29 cellular contexts compared by ENCODE assay signal in genomic region chr12:8064131-8064530, GRCh38. TPM values are rescaled to one million over a fixed set of nuclear protein-coding genes. Genes with fewer than 3 reads are reported as not detected.
DNase-seq lines count a peak whose midpoint lies in the region; ATAC-seq and TF ChIP-seq lines count a peak whose summit lies in the region.
"Had no signal": no experiment of that assay in that cellular context is flagged by ENCODE, and none has a peak within 500 bp of the region (broad histone marks: within the 10 kb centered on the region; RNA-seq: fewer than 3 reads in every experiment).

No MANE protein-coding gene starts in this region.

- intact Hi-C loops in heart right ventricle (cut with DNase I) = no loop called here
- intact Hi-C loops in cardiac septum (cut with DNase I) = no loop called here
- intact Hi-C loops in natural killer cell (cut with micrococcal nuclease) = no loop called here
- intact Hi-C loops in upper lobe of right lung (cut with DNase I) = no loop called here

- no peak overlapping the region for H3K9ac ChIP-seq in SK-N-SH

- POLR2A ChIA-PET in SK-N-SH (lab: Yijun Ruan, JAX) = no interaction called here
- POLR2A ChIA-PET in CD8-positive, alpha-beta memory T cell (lab: Charles Lee) = no interaction called here

- peak overlapping the region in 5 of 10 donors; percentile 21 to 52 (median 26) for H3K4me3 ChIP-seq in heart right ventricle
- H3K4me3 ChIP-seq in upper lobe of right lung = peak overlapping the region; percentile 36
- H3K4me3 ChIP-seq in SK-N-SH (ENCODE audit: low read depth in 2 of 2, low read length in 1 of 2) = no peak overlapping the region
- H3K4me3 ChIP-seq in CD8-positive, alpha-beta memory T cell (ENCODE audit: low read length) = no peak overlapping the region
- H3K4me3 ChIP-seq: GM23338 had no signal

- peaks cover 9% of the 10 kb centered on the region for H3F3A ChIP-seq in SK-N-SH (replicated peaks; ENCODE audit: insufficient read depth)

- no peak overlapping the region for H3K4me2 ChIP-seq in SK-N-SH
- H3K4me2 ChIP-seq: GM23338 had no signal

- H3K9me2 ChIP-seq in SK-N-SH = no peaks in the 10 kb centered on the region

- H3K9me3 ChIP-seq in heart right ventricle (no peaks in the 10 kb centered on the region), upper lobe of right lung (no peaks in the 10 kb centered on the region), SK-N-SH (no peaks in the 10 kb centered on the region)
- no peaks in the 10 kb centered on the region for H3K9me3 ChIP-seq in CD8-positive, alpha-beta memory T cell (ENCODE audit: low read length)
- H3K9me3 ChIP-seq: Peyer's patch had no signal

- peaks cover 0 to 49% (median 0%) of the 10 kb centered on the region in 9 donors for H3K4me1 ChIP-seq in heart right ventricle
- no peaks in the 10 kb centered on the region for H3K4me1 ChIP-seq in upper lobe of right lung
- H3K4me1 ChIP-seq in SK-N-SH (ENCODE audit: control insufficient read depth in 1 of 2, insufficient read depth in 2 of 2, low read depth in 1 of 2, low read length in 1 of 2) = peaks cover 0 to 6% of the 10 kb centered on the region in 2 experiments; a peak in 1 of 4 replicates
- H3K4me1 ChIP-seq in CD8-positive, alpha-beta memory T cell (ENCODE audit: insufficient read depth, low read length) = peaks cover 20% of the 10 kb centered on the region
- H3K4me1 ChIP-seq: Peyer's patch had no signal

- H3K4me1 Mint-ChIP-seq in natural killer cell = peaks cover 28 to 29% of the 10 kb centered on the region in 2 donors
- H3K4me1 Mint-ChIP-seq in CD8-positive, alpha-beta memory T cell = peaks cover 27 to 39% (median 34%) of the 10 kb centered on the region in 3 donors
- H3K4me1 Mint-ChIP-seq: GM23338 had no signal

- DNase-seq in heart right ventricle = no peak
- DNase-seq in cardiac septum (ENCODE audit: low spot score) = no peak
- DNase-seq in caudate nucleus (lab: John Stamatoyannopoulos, UW) = no peak
- DNase-seq in natural killer cell = no peak
- DNase-seq in upper lobe of right lung = no peak
- no peak for DNase-seq in superior temporal gyrus (ENCODE audit: extremely low spot score)
- no peak for DNase-seq in SK-N-SH
- no peak for DNase-seq in CD8-positive, alpha-beta memory T cell
- DNase-seq: activated CD4-positive, alpha-beta T cell treated with anti-CD3 and anti-CD28 coated beads for 4 hours; activated CD8-positive, alpha-beta memory T cell treated with anti-CD3 and anti-CD28 coated beads for 24 hours; activated T-cell treated with anti-CD3 and anti-CD28 coated beads for 4 hours; CD4-positive, alpha-beta memory T cell; effector CD8-positive, alpha-beta T cell; MV-4-11; naive B cell; NCI-H748 treated with DMSO at 0.1 percent for 48 hours; nucleus accumbens; Peyer's patch; SIG-M5; stimulated activated CD4-positive, alpha-beta T cell treated with anti-CD3 and anti-CD28 coated beads, Interleukin-4, amount 100 ng/mL, for 1 hour; SW 1271; T1000 had no signal

- H3K79me2 ChIP-seq in SK-N-SH (ENCODE audit: insufficient read depth) = no peaks in the 10 kb centered on the region

- H3K27ac ChIP-seq in heart right ventricle (peak overlapping the region in 6 of 10 donors; percentile 11 to 89 (median 32)), caudate nucleus (ENCODE audit: low read depth, low read length) (peak overlapping the region; percentile 26), upper lobe of right lung (peak overlapping the region; percentile 74), SK-N-SH (ENCODE audit: low read depth in 2 of 2, low read length in 1 of 2) (no peak overlapping the region)
- H3K27ac ChIP-seq in CD8-positive, alpha-beta memory T cell (ENCODE audit: low read depth, low read length) = no peak overlapping the region
- H3K27ac ChIP-seq: epithelial cell of prostate, VCaP had no signal

- peaks cover 8% of the 10 kb centered on the region for H3K36me3 Mint-ChIP-seq in natural killer cell
- H3K36me3 Mint-ChIP-seq in CD8-positive, alpha-beta memory T cell = peaks cover 0 to 10% (median 5%) of the 10 kb centered on the region in 3 donors
- H3K36me3 Mint-ChIP-seq: activated naive CD8-positive, alpha-beta T cell; mesothelial cell of epicardium; naive B cell had no signal

- TF ChIP-seq EP300 in SK-N-SH (IDR thresholded peaks at IDR 0.05; ENCODE audit: borderline replicate concordance in 1 of 2, low read depth in 1 of 2, low read length in 1 of 2) = no peak

- TF ChIP-seq CTCF in heart right ventricle (IDR thresholded peaks at IDR 0.05) (no peak), natural killer cell (IDR thresholded peaks at IDR 0.05) (no peak), upper lobe of right lung (IDR thresholded peaks at IDR 0.05) (no peak), SK-N-SH (IDR thresholded peaks at IDR 0.05) (no peak)

- H3K27me3 Mint-ChIP-seq in natural killer cell (ENCODE audit: low read depth in 2 of 2) = no peaks in the 10 kb centered on the region
- no peaks in the 10 kb centered on the region for H3K27me3 Mint-ChIP-seq in CD8-positive, alpha-beta memory T cell
- H3K27me3 Mint-ChIP-seq: activated naive CD8-positive, alpha-beta T cell; CD4-positive, alpha-beta memory T cell; naive B cell; progenitor cell of endocrine pancreas had no signal

- TF ChIP-seq RAD21 in SK-N-SH (IDR thresholded peaks at IDR 0.05; ENCODE audit: low read length) = no peak

- H4K20me1 ChIP-seq in SK-N-SH (ENCODE audit: insufficient read depth) = no peaks in the 10 kb centered on the region

- no peaks in the 10 kb centered on the region for H3K27me3 ChIP-seq in heart right ventricle
- H3K27me3 ChIP-seq in upper lobe of right lung = no peaks in the 10 kb centered on the region
- H3K27me3 ChIP-seq in SK-N-SH (ENCODE audit: insufficient read depth) = no peaks in the 10 kb centered on the region
- no peaks in the 10 kb centered on the region for H3K27me3 ChIP-seq in CD8-positive, alpha-beta memory T cell (ENCODE audit: insufficient read depth, low read length, poor library complexity, severe bottlenecking)
- H3K27me3 ChIP-seq: Peyer's patch had no signal

- no peak overlapping the region for H3K4me3 Mint-ChIP-seq in natural killer cell
- H3K4me3 Mint-ChIP-seq in CD8-positive, alpha-beta memory T cell = peak overlapping the region in 2 of 7 donors; percentile 26 to 41
- H3K4me3 Mint-ChIP-seq: GM23338, mesothelial cell of epicardium, naive B cell had no signal

- peak overlapping the region; percentile 89 to 98 for H3K27ac Mint-ChIP-seq in natural killer cell
- H3K27ac Mint-ChIP-seq in CD8-positive, alpha-beta memory T cell = peak overlapping the region in 3 of 8 donors; percentile 32 to 38 (median 35)
- H3K27ac Mint-ChIP-seq: activated naive CD8-positive, alpha-beta T cell; GM23338; mesothelial cell of epicardium; naive B cell; progenitor cell of endocrine pancreas had no signal

- peaks cover 0 to 12% (median 0%) of the 10 kb centered on the region in 9 donors for H3K36me3 ChIP-seq in heart right ventricle
- H3K36me3 ChIP-seq in upper lobe of right lung = no peaks in the 10 kb centered on the region
- no peaks in the 10 kb centered on the region for H3K36me3 ChIP-seq in SK-N-SH (replicated peaks in 1 of 2; ENCODE audit: control insufficient read depth in 1 of 2, insufficient read depth in 2 of 2, low read length in 1 of 2)
- H3K36me3 ChIP-seq in CD8-positive, alpha-beta memory T cell (ENCODE audit: insufficient read depth, low read length) = no peaks in the 10 kb centered on the region
- H3K36me3 ChIP-seq: Peyer's patch had no signal

- CTCF ChIA-PET in SK-N-SH (lab: Yijun Ruan, JAX) = interaction anchor here (1.1 kb wide), 1 partner anchor 18 kb away, joined by 4 read pairs; no protein-coding TSS in a partner anchor
- CTCF ChIA-PET in CD8-positive, alpha-beta memory T cell (lab: Charles Lee) = no interaction called here

- no peak overlapping the region for H2AFZ ChIP-seq in SK-N-SH (ENCODE audit: low read depth)
- H2AFZ ChIP-seq: GM23338 had no signal

- H3K9me3 Mint-ChIP-seq in natural killer cell = no peaks in the 10 kb centered on the region
- H3K9me3 Mint-ChIP-seq in CD8-positive, alpha-beta memory T cell = no peaks in the 10 kb centered on the region
- H3K9me3 Mint-ChIP-seq: CD4-positive, alpha-beta memory T cell; GM23338; mesothelial cell of epicardium; naive B cell had no signal

- ATAC-seq in heart right ventricle (no peak), natural killer cell (no peak), upper lobe of right lung (no peak)
- ATAC-seq: GM23338, sciatic nerve had no signal

RNA-seq across cellular contexts. Expression of gene C3AR1, which starts 2.0 kb away (rescaled TPM):
- total RNA-seq in heart right ventricle (10 to 100 TPM in 1 of 10 donors, 1 to 10 TPM in 9; 1.1 to 26.5 (median 3.8) TPM), cardiac septum (4.2 TPM), natural killer cell (10 to 100 TPM in 2 of 3 donors, 1 to 10 TPM in 1; 9.5 to 16.9 (median 13.0) TPM), upper lobe of right lung (45.0 TPM)
- polyA plus RNA-seq in heart right ventricle (1 to 10 TPM; 2.1 to 4.4 TPM), SK-N-SH (2012; rRNA removed) (1.4 and 1.6 TPM in 2 replicates)
- 1.1 and 1.3 TPM in 2 replicates for polyA plus RNA-seq in SK-N-SH (2012; cell fraction: cytosol; rRNA removed)
- polyA plus RNA-seq in SK-N-SH (2012; cell fraction: nucleus; rRNA removed) = 0.58 and 0.61 TPM in 2 replicates
- total RNA-seq in CD8-positive, alpha-beta memory T cell = 1 to 10 TPM; 1.2 to 2.0 TPM
- polyA plus RNA-seq in CD8-positive, alpha-beta memory T cell = 15.5 TPM
- total RNA-seq: GM23338, mesothelial cell of epicardium, progenitor cell of endocrine pancreas had no signal
- polyA plus RNA-seq: GM23338 had no signal

RNA-seq across cellular contexts. Expression of gene NECAP1, which starts 17.9 kb away (rescaled TPM):
- total RNA-seq in heart right ventricle = 10 to 100 TPM; 15.4 to 25.6 (median 19.6) TPM
- 10 to 100 TPM; 13.9 to 14.2 TPM for polyA plus RNA-seq in heart right ventricle
- 19.0 TPM for total RNA-seq in cardiac septum
- 100 to 1,000 TPM; 100 to 122 (median 115) TPM for total RNA-seq in natural killer cell
- 36.7 TPM for total RNA-seq in upper lobe of right lung
- polyA plus RNA-seq in SK-N-SH (2012; rRNA removed) = 28.6 and 34.0 TPM in 2 replicates
- 24.0 and 25.7 TPM in 2 replicates for polyA plus RNA-seq in SK-N-SH (2012; cell fraction: cytosol; rRNA removed)
- polyA plus RNA-seq in SK-N-SH (2012; cell fraction: nucleus; rRNA removed) = 23.6 and 32.0 TPM in 2 replicates
- total RNA-seq in CD8-positive, alpha-beta memory T cell = 10 to 100 TPM; 27.1 to 34.0 TPM
- 21.2 TPM for polyA plus RNA-seq in CD8-positive, alpha-beta memory T cell

RNA-seq across cellular contexts. Expression of gene FOXJ2, which starts 31.6 kb away (rescaled TPM):
- total RNA-seq in heart right ventricle (10 to 100 TPM; 22.1 to 29.4 (median 24.6) TPM), cardiac septum (25.1 TPM), natural killer cell (10 to 100 TPM; 27.8 to 28.5 (median 28.4) TPM), upper lobe of right lung (20.3 TPM)
- polyA plus RNA-seq in heart right ventricle (1 to 10 TPM; 8.7 to 9.3 TPM), SK-N-SH (2012; rRNA removed) (3.0 and 3.4 TPM in 2 replicates)
- polyA plus RNA-seq in SK-N-SH (2012; cell fraction: cytosol; rRNA removed) = 3.1 and 3.4 TPM in 2 replicates
- polyA plus RNA-seq in SK-N-SH (2012; cell fraction: nucleus; rRNA removed) = 6.1 and 6.8 TPM in 2 replicates
- total RNA-seq in CD8-positive, alpha-beta memory T cell = 10 to 100 TPM; 22.3 to 22.5 TPM
- 18.3 TPM for polyA plus RNA-seq in CD8-positive, alpha-beta memory T cell

RNA-seq across cellular contexts. Expression of gene CLEC4A, which starts 59.3 kb away (rescaled TPM):
- 1 to 10 TPM in 4 of 10 donors, under 1 TPM in 1, not detected in 5; 0.39 to 4.9 (median 1.2) TPM for total RNA-seq in heart right ventricle
- polyA plus RNA-seq in heart right ventricle = 1 to 10 TPM in 1 of 2 donors, under 1 TPM in 1; 0.51 to 2.5 TPM
- 0.35 TPM for total RNA-seq in cardiac septum
- total RNA-seq in natural killer cell = 1 to 10 TPM; 1.6 to 6.9 (median 1.7) TPM
- 8.3 TPM for total RNA-seq in upper lobe of right lung
- 0.44 and 0.67 TPM in 2 replicates for polyA plus RNA-seq in SK-N-SH (2012; rRNA removed)
- 0.07 and 0.21 TPM in 2 replicates for polyA plus RNA-seq in SK-N-SH (2012; cell fraction: cytosol; rRNA removed)
- polyA plus RNA-seq in SK-N-SH (2012; cell fraction: nucleus; rRNA removed) = 1.7 and 3.0 TPM in 2 replicates
- total RNA-seq in CD8-positive, alpha-beta memory T cell = 1 to 10 TPM in 1 of 2 experiments, under 1 TPM in 1; 0.42 to 1.1 TPM
- 0.66 TPM for polyA plus RNA-seq in CD8-positive, alpha-beta memory T cell
- total RNA-seq: GM23338 had no signal

Comparison
In these comparisons a context has a peak if more than half of its experiments do, and no peak if none do; other contexts are left out.
1. H3K27ac ChIP-seq: peak in heart right ventricle (6 of 10), caudate nucleus (single experiment) and upper lobe of right lung (single experiment); none in SK-N-SH (0 of 2) and CD8-positive, alpha-beta memory T cell (single experiment).